Comparison of ENCODE assay signal across 9 cellular contexts in the genomic region with DNA sequence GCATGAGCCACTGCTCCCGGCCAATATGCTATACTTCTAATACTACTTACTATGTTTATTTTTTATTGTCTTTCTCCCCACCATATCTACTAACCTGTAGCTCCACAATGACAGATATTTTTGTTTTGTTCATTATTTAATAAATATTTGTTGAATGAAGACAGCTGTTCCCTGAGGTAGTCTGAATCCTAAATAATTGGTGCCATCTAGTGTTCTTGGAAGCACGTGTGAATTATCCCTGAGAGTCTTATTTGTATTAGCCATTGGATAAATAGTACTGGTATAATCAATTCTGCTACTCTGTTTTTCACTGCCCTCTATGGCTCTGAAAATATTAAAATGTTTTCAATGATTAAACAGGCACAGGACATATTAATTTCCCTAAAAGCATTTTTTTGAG. TPM values are rescaled to one million over a fixed set of nuclear protein-coding genes. Genes with fewer than 3 reads are reported as not detected.
A peak's percentile ranks its signal among the peaks of the same experiment; 100 is the strongest.
DNase-seq lines count a peak whose midpoint lies in the region; ATAC-seq and TF ChIP-seq lines count a peak whose summit lies in the region.
"Had no signal": no experiment of that assay in that cellular context is flagged by ENCODE, and none has a peak within 500 bp of the region (broad histone marks: within the 10 kb centered on the region; RNA-seq: fewer than 3 reads in every experiment).

No MANE protein-coding gene starts in this region.

- no peak for TF ChIP-seq EP300 in suprapubic skin (IDR thresholded peaks at IDR 0.05)

- H3K4me1 ChIP-seq in suprapubic skin, result peaks cover 4% of the 10 kb centered on the region

- no peak for TF ChIP-seq CTCF in suprapubic skin (IDR thresholded peaks at IDR 0.05)

- H3K9me3 ChIP-seq in suprapubic skin, result no peaks in the 10 kb centered on the region

- H3K27ac ChIP-seq in suprapubic skin, result no peak overlapping the region

- 60% methylated on average over 2 of the region's 2 CpGs for WGBS in suprapubic skin

- H3K36me3 ChIP-seq in suprapubic skin, result no peaks in the 10 kb centered on the region

- no peak overlapping the region for H3K4me3 ChIP-seq in suprapubic skin

- ATAC-seq in GM18502 (IDR thresholded peaks at IDR 0.05; ENCODE audit: poor library complexity, unreplicated experiment), result no peak

- TF ChIP-seq POLR2A in suprapubic skin (IDR thresholded peaks at IDR 0.05), result no peak

- DNase-seq in NCI-H1105 treated with DMSO at 0.1 percent for 48 hours (lab: John Stamatoyannopoulos, UW), result peak; percentile 20
- no peak for DNase-seq in NCI-H1105 (lab: John Stamatoyannopoulos, UW)
- DNase-seq in NCI-H82 treated with DMSO at 0.1 percent for 48 hours (lab: John Stamatoyannopoulos, UW; ENCODE audit: unreplicated experiment), result peak; percentile 2
- peak; percentile 44 for DNase-seq in fibroblast of gingiva (ENCODE audit: low read depth)
- peak; percentile 55 for DNase-seq in pons (ENCODE audit: low spot score)
- no peak for DNase-seq in suprapubic skin (ENCODE audit: low spot score in 2 of 2)
- no peak for DNase-seq in cerebellar nuclear complex (lab: John Stamatoyannopoulos, UW)
- DNase-seq: cortex of kidney had no signal

- H3K27me3 ChIP-seq in suprapubic skin, result no peaks in the 10 kb centered on the region

RNA-seq across cellular contexts. Expression of a gene that starts 5.6 kb away (rescaled TPM):
- 10 to 100 TPM; 41.1 to 60.2 (median 46.1) TPM for total RNA-seq in suprapubic skin

RNA-seq across cellular contexts. Expression of a gene that starts 22.1 kb away (rescaled TPM):
- total RNA-seq in suprapubic skin, result 1 to 10 TPM in 1 of 4 donors, under 1 TPM in 2, not detected in 1; 0.76 to 4.7 (median 0.89) TPM

RNA-seq across cellular contexts. Expression of a gene that starts 56.7 kb away (rescaled TPM):
- 1 to 10 TPM; 2.2 to 6.1 (median 3.7) TPM for total RNA-seq in suprapubic skin

Comparison
In these comparisons a context has a peak if more than half of its experiments do, and no peak if none do; other contexts are left out.
1. DNase-seq: peak in NCI-H1105 treated with DMSO at 0.1 percent for 48 hours (single experiment), NCI-H82 treated with DMSO at 0.1 percent for 48 hours (single experiment), fibroblast of gingiva (single experiment) and pons (single experiment); none in NCI-H1105 (single experiment), suprapubic skin (0 of 2) and cerebellar nuclear complex (0 of 2).